In the genomic region with DNA sequence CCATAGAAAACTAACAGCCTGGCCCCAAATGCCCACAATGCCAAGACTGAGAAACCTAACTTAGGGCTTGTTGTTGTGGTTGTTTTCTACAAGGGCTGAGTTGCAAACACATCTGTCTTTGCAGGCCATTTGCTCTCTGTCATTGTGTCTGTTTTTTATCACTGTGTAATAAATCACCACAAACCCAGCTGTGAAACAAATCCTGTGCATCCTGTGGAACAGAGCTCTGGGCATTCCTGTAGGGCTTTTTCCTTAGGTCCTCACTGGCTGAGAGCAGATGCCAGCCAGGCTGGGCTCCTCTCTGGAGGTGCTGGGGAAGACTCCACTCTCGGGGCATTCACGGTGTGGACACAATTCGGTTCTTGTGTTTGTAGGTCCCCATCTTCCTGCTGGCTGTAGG, we compare ENCODE assay signal across 27 cellular contexts. TPM values are rescaled to one million over a fixed set of nuclear protein-coding genes. Genes with fewer than 3 reads are reported as not detected.
"Had no signal": no experiment of that assay in that cellular context is flagged by ENCODE, and none has a peak within 500 bp of the region (broad histone marks: within the 10 kb centered on the region; RNA-seq: fewer than 3 reads in every experiment).

No MANE protein-coding gene starts in this region.

- DNase-seq: cerebellar nuclear complex; esophagus squamous epithelium; foreskin melanocyte; head of caudate nucleus; hippocampal formation; left cardiac atrium; natural killer cell; nucleus accumbens; ovary; right cardiac atrium; stimulated activated CD4-positive, alpha-beta T cell treated with anti-CD3 and anti-CD28 coated beads, Interleukin-4, amount 100 ng/mL, for 1 hour; stimulated activated CD8-positive, alpha-beta memory T cell treated with anti-CD3 and anti-CD28 coated beads, Interleukin-4, amount 100 ng/mL, for 48 hours; tibial artery; upper lobe of right lung had no signal

- H3K4me1 Mint-ChIP-seq: neural progenitor cell had no signal

- H3K27me3 ChIP-seq: neural progenitor cell, ovary, tibial artery, upper lobe of right lung, vagina had no signal

- H3K9me3 ChIP-seq: ovary, upper lobe of right lung had no signal

- H3K4me3 Mint-ChIP-seq: dendritic cell treated with granulocyte-macrophage colony-stimulating factor and Interleukin-4, amounts not matched to agents 40 ng/mL and 50 ng/mL, for 4 days; natural killer cell; neural progenitor cell; stimulated activated memory B cell treated with anti-CD40 and anti-IgM and Interleukin-4, amounts not matched to agents 10 μg/mL and 1 μg/mL and 100 μg/mL, for 72 hours; stimulated activated naive CD8-positive, alpha-beta T cell treated with anti-CD3 and anti-CD28 coated beads, Interleukin-15, Interleukin-2, amounts not matched to agents 100 ng/mL and 50 ng/mL, for 24 hours had no signal

- FAIRE-seq: colon, islet of Langerhans had no signal

- H3K36me3 ChIP-seq: esophagus squamous epithelium, neural progenitor cell, ovary, tibial artery, upper lobe of right lung, vagina had no signal

- H3K4me2 ChIP-seq: neural progenitor cell had no signal

- H2AFZ ChIP-seq: neural progenitor cell had no signal

- H3K36me3 Mint-ChIP-seq: natural killer cell; neural progenitor cell; stimulated activated memory B cell treated with anti-CD40 and anti-IgM and Interleukin-4, amounts not matched to agents 10 μg/mL and 1 μg/mL and 100 μg/mL, for 72 hours had no signal

- H3K9me3 Mint-ChIP-seq: stimulated activated naive CD8-positive, alpha-beta T cell treated with anti-CD3 and anti-CD28 coated beads, Interleukin-15, Interleukin-2, amounts not matched to agents 100 ng/mL and 50 ng/mL, for 24 hours had no signal

- H3K27ac ChIP-seq: esophagus squamous epithelium, neural progenitor cell, ovary, upper lobe of right lung, vagina had no signal

- H3K4me1 ChIP-seq: neural progenitor cell, upper lobe of right lung had no signal

- ATAC-seq: left cardiac atrium; right cardiac atrium; stimulated activated memory B cell treated with anti-CD40 and anti-IgM and Interleukin-4, amounts not matched to agents 10 μg/mL and 1 μg/mL and 100 μg/mL, for 72 hours; upper lobe of right lung had no signal

- H3K9ac ChIP-seq: neural progenitor cell had no signal

- H3K27ac Mint-ChIP-seq: dendritic cell treated with granulocyte-macrophage colony-stimulating factor and Interleukin-4, amounts not matched to agents 40 ng/mL and 50 ng/mL, for 4 days; neural progenitor cell; progenitor cell of endocrine pancreas; stimulated activated memory B cell treated with anti-CD40 and anti-IgM and Interleukin-4, amounts not matched to agents 10 μg/mL and 1 μg/mL and 100 μg/mL, for 72 hours; stimulated activated naive CD8-positive, alpha-beta T cell treated with anti-CD3 and anti-CD28 coated beads, Interleukin-15, Interleukin-2, amounts not matched to agents 100 ng/mL and 50 ng/mL, for 24 hours had no signal

- H3K4me3 ChIP-seq: esophagus squamous epithelium, neural progenitor cell, ovary, tibial artery, upper lobe of right lung, vagina had no signal

RNA-seq across cellular contexts. Expression of a gene that starts 15.7 kb away (rescaled TPM):
- total RNA-seq: left cardiac atrium, lung microvascular endothelial cell, mesenteric fat pad, mononuclear cell, natural killer cell, right cardiac atrium, temporal lobe had no signal
- polyA plus RNA-seq: ovary, right cardiac atrium had no signal

RNA-seq across cellular contexts. Expression of a gene that starts 19.7 kb away (rescaled TPM):
- total RNA-seq: epithelial cell of proximal tubule, lung microvascular endothelial cell, right cardiac atrium, temporal lobe, vagina had no signal
- polyA plus RNA-seq: right cardiac atrium had no signal

RNA-seq across cellular contexts. Expression of a gene that starts 33.8 kb away (rescaled TPM):
- total RNA-seq: epithelial cell of proximal tubule, lung microvascular endothelial cell, progenitor cell of endocrine pancreas had no signal
